Comparison of ENCODE assay signal across 11 cellular contexts in genomic region chr13:53032849-53033248, GRCh38. TPM values are rescaled to one million over a fixed set of nuclear protein-coding genes. Genes with fewer than 3 reads are reported as not detected.
"Had no signal": no experiment of that assay in that cellular context is flagged by ENCODE, and none has a peak within 500 bp of the region (broad histone marks: within the 10 kb centered on the region; RNA-seq: fewer than 3 reads in every experiment).

No MANE protein-coding gene starts in this region.

- H3K27ac ChIP-seq: HL-60 had no signal

- H3K9me3 Mint-ChIP-seq: GM23338, H9 had no signal

- H3K4me3 Mint-ChIP-seq: GM23338, H9, HFFc6 had no signal

- FAIRE-seq: H1, H54, HepG2, K562 had no signal

- H3K27ac Mint-ChIP-seq: GM23338, H9, HFFc6 had no signal

- DNase-seq: H9, HCEC 1CT, HFFc6, KG1 had no signal

- H3K4me3 ChIP-seq: GM23338, K562 had no signal

RNA-seq across cellular contexts. Expression of gene OLFM4, which starts 4.2 kb away (rescaled TPM):
- total RNA-seq: GM23338, H1, H9, HepG2, HFFc6, HT1080, K562 had no signal
- polyA plus RNA-seq: GM23338, H1, HepG2, K562 had no signal
